Comparison of ENCODE assay signal across 1 cellular context in genomic region chr6:87344513-87344912, GRCh38.
TF ChIP-seq lines count a peak whose summit lies in the region.

Gene C6orf163, plus strand, starts transcription at chr6:87344813. Its CDS starts 287 bp downstream, at chr6:87345100.

TF ChIP-seq in K562, 482 proteins besides CTCF, POLR2A, EP300 and RAD21:
- peak; percentile 50 for TF ChIP-seq RFX1 (IDR thresholded peaks at IDR 0.05)
- no peak for TF ChIP-seq FOSL1 (tag; conservative IDR thresholded peaks at IDR 0.05)
TF ChIP-seq in K562: peak in this region for 1.
